27 cellular contexts compared by ENCODE assay signal in the genomic region with DNA sequence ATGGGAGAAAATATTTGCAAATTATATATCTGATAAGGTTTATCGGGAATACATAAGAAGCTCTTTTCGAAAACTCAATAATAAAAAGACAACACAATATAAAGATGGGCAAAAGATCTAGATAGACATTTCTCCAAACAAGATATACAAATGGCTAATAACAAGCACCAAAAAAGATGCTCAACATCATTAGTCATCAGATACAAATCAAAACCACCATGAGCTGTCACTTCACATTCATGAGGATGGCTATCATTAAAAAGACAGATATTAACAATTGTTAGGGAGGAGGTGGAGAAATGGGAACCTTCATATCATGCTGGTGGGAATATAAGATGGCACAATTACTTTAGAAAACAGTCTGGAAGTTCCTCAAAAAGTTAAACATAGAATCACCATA.
"Had no signal": no experiment of that assay in that cellular context is flagged by ENCODE, and none has a peak within 500 bp of the region (broad histone marks: within the 10 kb centered on the region; RNA-seq: fewer than 3 reads in every experiment).

No MANE protein-coding gene starts in this region.

- FAIRE-seq: islet of Langerhans, kidney, pancreas had no signal

- H3K36me3 ChIP-seq: left lung, lower lobe of right lung, pancreas, prostate gland, sigmoid colon, tibial nerve, uterus had no signal

- H3K27ac ChIP-seq: left lung, lower lobe of right lung, pancreas, prostate gland, tibial nerve, uterus had no signal

- DNase-seq: immature natural killer cell; kidney; left colon; left lung; lower lobe of right lung; mammary epithelial cell; mesenchymal stem cell; naive thymus-derived CD8-positive, alpha-beta T cell; nucleus accumbens; pancreas; posterior cingulate gyrus; retina; right cardiac atrium; sigmoid colon; stimulated activated CD4-positive, alpha-beta T cell treated with anti-CD3 and anti-CD28 coated beads, Interleukin-1b, Interleukin-23, amount 100 ng/mL, for 48 hours; stimulated activated CD4-positive, alpha-beta T cell treated with anti-CD3 and anti-CD28 coated beads, Interleukin-2, amount 100 ng/mL, for 48 hours; stimulated activated CD4-positive, alpha-beta T cell treated with anti-CD3 and anti-CD28 coated beads, Interleukin-4, amount 100 ng/mL, for 4 hours; stimulated activated CD8-positive, alpha-beta memory T cell treated with anti-CD3 and anti-CD28 coated beads, Interleukin-4, amount 100 ng/mL, for 48 hours; stimulated activated naive CD4-positive, alpha-beta T cell treated with Interleukin-2 at 50 U/mL for 16 hours; stimulated activated naive CD8-positive, alpha-beta T cell treated with anti-CD3 and anti-CD28 coated beads, Interleukin-15, amount 100 ng/mL, for 72 hours; substantia nigra; uterus had no signal

- ATAC-seq: left colon; left lung; lower lobe of right lung; naive thymus-derived CD8-positive, alpha-beta T cell; pancreas; right cardiac atrium; stimulated activated memory B cell treated with anti-CD40 and anti-IgM and Interleukin-4, amounts not matched to agents 10 μg/mL and 1 μg/mL and 100 μg/mL, for 72 hours; stimulated activated naive CD8-positive, alpha-beta T cell treated with anti-CD3 and anti-CD28 coated beads, Interleukin-15, amount 100 ng/mL, for 72 hours had no signal

- H3K27me3 ChIP-seq: left lung, pancreas, sigmoid colon, tibial nerve, uterus had no signal

- H3K9me3 ChIP-seq: lower lobe of right lung, pancreas, prostate gland, sigmoid colon, tibial nerve, uterus had no signal

- H3K4me3 ChIP-seq: left lung, lower lobe of right lung, pancreas, prostate gland, sigmoid colon, smooth muscle cell, tibial nerve, uterus had no signal

- H3K4me1 ChIP-seq: pancreas had no signal

- H3K4me2 ChIP-seq: smooth muscle cell had no signal
